Comparison of ENCODE assay signal across 1 cellular context in genomic region chr6:87700351-87700728, GRCh38.
TF ChIP-seq lines count a peak whose summit lies in the region.

No MANE protein-coding gene starts in this region.

TF ChIP-seq in HCT116, 20 proteins besides CTCF, POLR2A, EP300 and RAD21 (continued from another document):
- no peak for TF ChIP-seq YY1 (IDR thresholded peaks at IDR 0.05; ENCODE audit: extremely low read depth, insufficient replicate concordance, low read depth, low read length)
